34 cellular contexts compared by ENCODE assay signal in the genomic region with DNA sequence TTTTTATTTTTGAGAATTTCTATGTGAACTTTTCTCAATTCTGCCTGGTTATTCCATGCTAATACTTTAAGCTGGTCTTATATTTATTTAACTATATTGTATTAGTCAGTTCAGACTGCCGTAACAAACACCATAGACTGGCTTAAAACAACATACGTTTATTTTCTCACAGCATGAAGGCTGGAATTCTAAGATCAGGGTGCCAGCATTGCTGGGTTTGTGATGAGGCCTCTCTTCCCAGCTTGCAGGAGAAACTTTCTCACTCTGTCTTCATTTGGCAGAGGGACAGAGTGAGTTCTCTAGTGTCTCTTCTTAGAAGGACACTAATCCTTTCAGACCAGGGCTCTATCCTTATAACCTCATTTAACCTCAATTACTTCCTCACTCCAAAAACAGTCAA.
"Had no signal": no experiment of that assay in that cellular context is flagged by ENCODE, and none has a peak within 500 bp of the region (broad histone marks: within the 10 kb centered on the region; RNA-seq: fewer than 3 reads in every experiment).

No MANE protein-coding gene starts in this region.

- H3K9ac ChIP-seq: KMS-11 had no signal

- H3K4me2 ChIP-seq: KMS-11 had no signal

- H3K36me3 ChIP-seq: MG63 had no signal

- H3K27ac ChIP-seq: KMS-11 had no signal

- DNase-seq: Karpas-422, Kasumi-1, KG1, MG63, MM.1S, MV-4-11, NCI-H1048, NCI-H1092, NCI-H1092 treated with DMSO at 0.1 percent for 48 hours, NCI-H1105, NCI-H1105 treated with DMSO at 0.1 percent for 48 hours, NCI-H1417, NCI-H1417 treated with DMSO at 0.1 percent for 48 hours, NCI-H1436, NCI-H1436 treated with DMSO at 0.1 percent for 48 hours, NCI-H146, NCI-H1694, NCI-H1694 treated with DMSO at 0.1 percent for 48 hours, NCI-H187, NCI-H187 treated with DMSO at 0.1 percent for 48 hours, NCI-H1930, NCI-H2029, NCI-H2029 treated with DMSO at 0.1 percent for 48 hours, NCI-H2081, NCI-H2081 treated with DMSO at 0.1 percent for 48 hours, NCI-H2107, NCI-H2171, NCI-H2171 treated with DMSO at 0.1 percent for 48 hours, NCI-H2227 treated with DMSO at 0.1 percent for 48 hours, NCI-H226, NCI-H345, NCI-H446, NCI-H446 treated with DMSO at 0.1 percent for 48 hours had no signal

- H3K4me3 ChIP-seq: MG63 had no signal

- H3K27me3 ChIP-seq: MG63 had no signal
